Comparison of ENCODE assay signal across 15 cellular contexts in genomic region chr9:27441741-27442070, GRCh38.
DNase-seq lines count a peak whose midpoint lies in the region; ATAC-seq lines count a peak whose summit lies in the region.
"Had no signal": no experiment of that assay in that cellular context is flagged by ENCODE, and none has a peak within 500 bp of the region (broad histone marks: within the 10 kb centered on the region; RNA-seq: fewer than 3 reads in every experiment).

No MANE protein-coding gene starts in this region.

- no peaks in the 10 kb centered on the region for H3K27me3 Mint-ChIP-seq in stimulated activated memory B cell treated with anti-CD40 and anti-IgM and Interleukin-4, amounts not matched to agents 10 μg/mL and 1 μg/mL and 100 μg/mL, for 72 hours

- ATAC-seq in activated CD4-positive, CD25-positive, alpha-beta regulatory T cell treated with anti-CD3 and anti-CD28 coated beads, Interleukin-2, amount 50 U/mL, for 24 hours, result peak; percentile 49 to 63
- peak; percentile 91 for ATAC-seq in GM21786 (IDR thresholded peaks at IDR 0.05; ENCODE audit: unreplicated experiment)
- peak; percentile 99 for ATAC-seq in HG03342 (IDR thresholded peaks at IDR 0.05; ENCODE audit: unreplicated experiment)
- ATAC-seq in stimulated activated memory B cell treated with anti-CD40 and anti-IgM and Interleukin-4, amounts not matched to agents 10 μg/mL and 1 μg/mL and 100 μg/mL, for 72 hours, result peak; percentile 98

- peaks cover 11% of the 10 kb centered on the region for H3K36me3 Mint-ChIP-seq in stimulated activated memory B cell treated with anti-CD40 and anti-IgM and Interleukin-4, amounts not matched to agents 10 μg/mL and 1 μg/mL and 100 μg/mL, for 72 hours

- DNase-seq in activated CD4-positive, CD25-positive, alpha-beta regulatory T cell treated with anti-CD3 and anti-CD28 coated beads, Interleukin-2, amount 50 U/mL, for 72 hours, result no peak
- DNase-seq in NCI-H524 treated with DMSO at 0.1 percent for 48 hours (lab: John Stamatoyannopoulos, UW) (no peak), NOMO-1 treated with DMSO at 0.1 percent for 48 hours (lab: John Stamatoyannopoulos, UW; ENCODE audit: unreplicated experiment) (no peak), SHP77 (lab: John Stamatoyannopoulos, UW) (no peak)
- DNase-seq: 8988T; activated naive CD8-positive, alpha-beta T cell treated with anti-CD3 and anti-CD28 coated beads, Interleukin-2, amount 10 ng/mL, durations not matched to agents 7 days and 5 days; effector memory CD4-positive, alpha-beta T cell; NCI-H1436 treated with DMSO at 0.1 percent for 48 hours; nephron progenitor cell; PC-9; upper lobe of left lung had no signal

- peak overlapping the region; percentile 0 for H3K27ac Mint-ChIP-seq in stimulated activated memory B cell treated with anti-CD40 and anti-IgM and Interleukin-4, amounts not matched to agents 10 μg/mL and 1 μg/mL and 100 μg/mL, for 72 hours
- H3K27ac Mint-ChIP-seq: activated naive CD8-positive, alpha-beta T cell treated with anti-CD3 and anti-CD28 coated beads, Interleukin-2, amount 10 ng/mL, durations not matched to agents 7 days and 5 days had no signal

- H3K4me3 Mint-ChIP-seq in stimulated activated memory B cell treated with anti-CD40 and anti-IgM and Interleukin-4, amounts not matched to agents 10 μg/mL and 1 μg/mL and 100 μg/mL, for 72 hours, result peak overlapping the region; percentile 11
- H3K4me3 Mint-ChIP-seq: activated naive CD8-positive, alpha-beta T cell treated with anti-CD3 and anti-CD28 coated beads, Interleukin-2, amount 10 ng/mL, durations not matched to agents 7 days and 5 days; nephron progenitor cell had no signal

- H3K4me1 Mint-ChIP-seq in stimulated activated memory B cell treated with anti-CD40 and anti-IgM and Interleukin-4, amounts not matched to agents 10 μg/mL and 1 μg/mL and 100 μg/mL, for 72 hours, result peaks cover 66% of the 10 kb centered on the region

- H3K9me3 Mint-ChIP-seq in stimulated activated memory B cell treated with anti-CD40 and anti-IgM and Interleukin-4, amounts not matched to agents 10 μg/mL and 1 μg/mL and 100 μg/mL, for 72 hours, result peaks cover 2% of the 10 kb centered on the region
- H3K9me3 Mint-ChIP-seq: activated naive CD8-positive, alpha-beta T cell treated with anti-CD3 and anti-CD28 coated beads, Interleukin-2, amount 10 ng/mL, durations not matched to agents 7 days and 5 days had no signal
